In genomic region chr18:51003174-51003573, GRCh38 we compare ENCODE assay signal across 2 cellular contexts. TPM values are rescaled to one million over a fixed set of nuclear protein-coding genes. Genes with fewer than 3 reads are reported as not detected.
DNase-seq lines count a peak whose midpoint lies in the region; ATAC-seq, FAIRE-seq and TF ChIP-seq lines count a peak whose summit lies in the region.
"Not testable (repeated sequence)": the region's sequence is repeated elsewhere in the genome, so short reads cannot be mapped to it uniquely, and the experiment has no call there.

No MANE protein-coding gene starts in this region.

- CTCF ChIA-PET in HEK293 (lab: Yijun Ruan, JAX); K562 (lab: Yijun Ruan, JAX; ENCODE audit: low intra/inter-chr PET ratio): not testable (repeated sequence)

- H3K36me3 ChIP-seq in HEK293 (ENCODE audit: control insufficient read depth in 2 of 2, insufficient read depth in 1 of 2, low read length in 2 of 2); K562 (ENCODE audit: control insufficient read depth, insufficient read depth, low read length): not testable (repeated sequence)

- H4K20me1 ChIP-seq in K562 (replicated peaks; ENCODE audit: control insufficient read depth, insufficient read depth, low read length), result not testable (repeated sequence)

- H2AFZ ChIP-seq in K562 (ENCODE audit: low read depth, low read length), result not testable (repeated sequence)

- H3K9me1 ChIP-seq in K562 (ENCODE audit: control insufficient read depth, insufficient read depth, low read length), result not testable (repeated sequence)

- not testable (repeated sequence) for H3K9ac ChIP-seq in K562 (ENCODE audit: insufficient read depth in 1 of 2, low read depth in 2 of 2, low read length in 2 of 2)

- DNase-seq in K562 (ENCODE audit: extremely low read depth in 1 of 4, low spot score in 3 of 4), result not testable (repeated sequence)

- not testable (repeated sequence) for TF ChIP-seq EP300 in K562 (IDR thresholded peaks at IDR 0.05; ENCODE audit: low read length)

- not testable (repeated sequence) for H3K4me1 ChIP-seq in HEK293 (ENCODE audit: control insufficient read depth, insufficient read depth, low read length)
- H3K4me1 ChIP-seq in K562 (replicated peaks in 1 of 2; ENCODE audit: control insufficient read depth in 2 of 2, insufficient read depth in 2 of 2, low read length in 2 of 2), result peaks cover 5 to 20% of the 10 kb centered on the region in 2 experiments; a peak in 3 of 5 replicates

- not testable (repeated sequence) for H3K27ac ChIP-seq in HEK293 (ENCODE audit: extremely low read depth, low read depth, low read length); K562 (ENCODE audit: extremely low read depth, low read depth, low read length)

- not testable (repeated sequence) for TF ChIP-seq CTCF in HEK293 (tag by site-specific recombination; IDR thresholded peaks at IDR 0.05); K562 (IDR thresholded peaks at IDR 0.05 in 2 of 3, conservative IDR thresholded peaks at IDR 0.05 in 1 of 3; ENCODE audit: insufficient read depth in 2 of 3, low read depth in 1 of 3, low read length in 3 of 3)

- not testable (repeated sequence) for FAIRE-seq in K562 (lab: Jason Lieb, UNC)

- H3K4me3 ChIP-seq in HEK293 (ENCODE audit: low read depth, low read length); K562: not testable (repeated sequence)

- BruUV-seq in K562 (replicated peaks; lab: Mats Ljungman, UMichigan), result not testable (repeated sequence)

- H3K4me2 ChIP-seq in K562 (ENCODE audit: insufficient read depth, low read length), result not testable (repeated sequence)

- ATAC-seq in K562, result not testable (repeated sequence)

- TF ChIP-seq RAD21 in K562 (CRISPR knock-in tag; conservative IDR thresholded peaks at IDR 0.05 in 1 of 2, IDR thresholded peaks at IDR 0.05 in 1 of 2), result not testable (repeated sequence)

- intact Hi-C loops in K562 (cut with micrococcal nuclease), result loop anchor here (10.0 kb wide), 1 partner anchor 128 kb away; the partner anchor contains the start of gene ME2

- not testable (repeated sequence) for H3K27me3 ChIP-seq in K562 (ENCODE audit: control insufficient read depth in 2 of 2, insufficient read depth in 2 of 2, low read length in 2 of 2)

- 0% methylated on average over 1 of the region's 2 CpGs for WGBS in K562 (ENCODE audit: insufficient coverage, low coverage, missing lambda C conversion rate)

- H3K9me3 ChIP-seq in HEK293 (ENCODE audit: control insufficient read depth, insufficient read depth, low read depth, low read length); K562 (replicated peaks; ENCODE audit: control insufficient read depth, insufficient read depth, low read depth, low read length): not testable (repeated sequence)

- not testable (repeated sequence) for TF ChIP-seq POLR2A in K562 (conservative IDR thresholded peaks at IDR 0.05)

- POLR2A ChIA-PET in HEK293 (lab: Yijun Ruan, JAX); K562 (lab: Yijun Ruan, JAX): not testable (repeated sequence)

- in situ Hi-C loops in K562 (cut with MboI), result not testable (repeated sequence)

- H3K79me2 ChIP-seq in K562 (ENCODE audit: control insufficient read depth, insufficient read depth, low read length), result not testable (repeated sequence)

TF ChIP-seq in HEK293, 187 proteins besides CTCF, POLR2A, EP300 and RAD21:
- peak; percentile 74 for TF ChIP-seq ZNF146 (tag by site-specific recombination; IDR thresholded peaks at IDR 0.05)
- TF ChIP-seq ZNF580 (tag by site-specific recombination; IDR thresholded peaks at IDR 0.05), result peak; percentile 65; the same call in 1 of the 2 replicates
- TF ChIP-seq SCRT2 (tag by site-specific recombination; IDR thresholded peaks at IDR 0.05), result 0 out of 2 replicates have a peak, but pooled peaks have one; percentile 2
TF ChIP-seq in HEK293: peak in this region for 3; not testable (repeated sequence) for 184.

TF ChIP-seq in K562, 482 proteins besides CTCF, POLR2A, EP300 and RAD21:
- TF ChIP-seq ZNF146 (CRISPR knock-in tag; IDR thresholded peaks at IDR 0.05; ENCODE audit: unreplicated experiment) (peak; percentile 49), BCOR (IDR thresholded peaks at IDR 0.05) (0 out of 2 replicates have a peak, but pooled peaks have one; percentile 25)
TF ChIP-seq in K562: peak in this region for 2; not testable (repeated sequence) for 480.

RNA-seq across cellular contexts. Expression of gene SMAD4, which starts 26.8 kb away (rescaled TPM):
- 32.8 and 90.7 TPM in 2 replicates for total RNA-seq in K562 (2011; cell fraction: chromatin; rRNA removed; ENCODE audit: low replicate concordance)
- total RNA-seq in K562 (2011; cell fraction: nucleolus; rRNA removed), result 10.2 and 13.8 TPM in 2 replicates
- total RNA-seq in K562 (2011; cell fraction: nucleoplasm; rRNA removed), result 41.1 and 72.5 TPM in 2 replicates
- 40.7 and 41.0 TPM in 2 replicates for total RNA-seq in K562 (2014; rRNA removed)
- total RNA-seq in K562 (2014; rRNA removed; fragmentation: Illumina TruSeq; extraction: Trizol), result 51.6 and 55.5 TPM in 2 replicates
- total RNA-seq in K562 (2015; rRNA removed; fragmentation: Illumina TruSeq; extraction: Trizol), result 31.1 and 32.8 TPM in 2 replicates
- 45.4 and 49.6 TPM in 2 replicates for total RNA-seq in K562 (2021)
- 55.0 and 69.3 TPM in 2 replicates for polyA plus RNA-seq in K562 (2011; rRNA removed)
- polyA plus RNA-seq in K562 (2011; cell fraction: cytosol; rRNA removed), result 28.1 and 32.9 TPM in 2 replicates
- 40.4 and 42.8 TPM in 2 replicates for polyA plus RNA-seq in K562 (2011; cell fraction: nucleus; rRNA removed)
- polyA plus RNA-seq in K562 (2012), result 24.4 and 33.8 TPM in 2 replicates
- 34.6 and 39.4 TPM in 2 replicates for polyA plus RNA-seq in K562 (2014; fragmentation: Illumina TruSeq; extraction: Trizol)
- 1 to 10 TPM; 5.7 to 7.1 TPM for polyA plus RNA-seq in K562 (2014; fragmentation: Nextera tagmentation; extraction: Ambion mirVana)
- polyA plus RNA-seq in K562 (2014; rRNA removed), result 10.9 and 19.8 TPM in 2 replicates
- 101 and 139 TPM in 2 replicates for polyA minus RNA-seq in K562 (2011; rRNA and poly(A)+ RNA removed)
- 33.4 and 37.4 TPM in 2 replicates for polyA minus RNA-seq in K562 (2011; cell fraction: cytosol; rRNA and poly(A)+ RNA removed)
- polyA minus RNA-seq in K562 (2011; cell fraction: nucleus; rRNA and poly(A)+ RNA removed), result 15.1 and 21.7 TPM in 2 replicates

RNA-seq across cellular contexts. Expression of gene ELAC1, which starts 35.3 kb away (rescaled TPM):
- total RNA-seq in K562 (2011; cell fraction: chromatin; rRNA removed; ENCODE audit: low replicate concordance), result 7.9 and 9.7 TPM in 2 replicates
- total RNA-seq in K562 (2011; cell fraction: nucleolus; rRNA removed), result 6.7 and 7.7 TPM in 2 replicates
- total RNA-seq in K562 (2011; cell fraction: nucleoplasm; rRNA removed), result 14.0 and 20.2 TPM in 2 replicates
- total RNA-seq in K562 (2014; rRNA removed) (3.3 and 5.3 TPM in 2 replicates), K562 (2014; rRNA removed; fragmentation: Illumina TruSeq; extraction: Trizol) (4.5 and 6.1 TPM in 2 replicates), K562 (2015; rRNA removed; fragmentation: Illumina TruSeq; extraction: Trizol) (4.9 and 5.4 TPM in 2 replicates), K562 (2021) (4.0 and 5.1 TPM in 2 replicates)
- polyA plus RNA-seq in K562 (2011; rRNA removed) (4.3 and 5.0 TPM in 2 replicates), K562 (2014; fragmentation: Illumina TruSeq; extraction: Trizol) (6.5 and 7.5 TPM in 2 replicates), K562 (2014; fragmentation: Nextera tagmentation; extraction: Ambion mirVana) (1 to 10 TPM; 3.7 to 4.6 TPM), K562 (2014; rRNA removed) (5.2 and 7.7 TPM in 2 replicates)
- 2.4 and 3.0 TPM in 2 replicates for polyA plus RNA-seq in K562 (2011; cell fraction: cytosol; rRNA removed)
- 3.4 and 5.1 TPM in 2 replicates for polyA plus RNA-seq in K562 (2011; cell fraction: nucleus; rRNA removed)
- 4.7 and 4.8 TPM in 2 replicates for polyA plus RNA-seq in K562 (2012)
- 8.4 and 10.2 TPM in 2 replicates for polyA minus RNA-seq in K562 (2011; rRNA and poly(A)+ RNA removed)
- polyA minus RNA-seq in K562 (2011; cell fraction: cytosol; rRNA and poly(A)+ RNA removed), result 1.6 and 1.8 TPM in 2 replicates
- 9.8 and 15.1 TPM in 2 replicates for polyA minus RNA-seq in K562 (2011; cell fraction: nucleus; rRNA and poly(A)+ RNA removed)
